Comparison of ENCODE assay signal across 19 cellular contexts in the genomic region with DNA sequence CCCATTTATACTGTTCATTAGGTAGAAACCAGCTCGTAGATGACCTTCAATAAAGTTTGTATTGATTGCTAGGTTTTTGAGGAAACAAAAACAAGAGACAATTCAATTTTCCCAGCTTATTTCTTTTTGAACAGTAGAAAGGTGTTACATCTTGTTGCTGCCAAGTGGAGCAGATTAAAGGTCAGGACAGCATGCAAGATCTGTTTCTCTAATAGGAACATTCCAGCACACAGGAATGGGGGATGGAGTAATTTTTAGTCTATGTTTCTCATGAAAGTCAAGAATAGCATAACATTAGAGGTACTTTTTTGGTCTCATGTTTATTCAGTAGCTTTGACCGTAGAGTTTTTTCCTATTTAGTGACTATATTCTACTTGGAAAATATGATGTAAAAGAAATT.
"Had no signal": no experiment of that assay in that cellular context is flagged by ENCODE, and none has a peak within 500 bp of the region (broad histone marks: within the 10 kb centered on the region; RNA-seq: fewer than 3 reads in every experiment).

No MANE protein-coding gene starts in this region.

- DNase-seq: heart left ventricle; hypothalamus; immature natural killer cell; kidney; mesendoderm; naive B cell; natural killer cell; nephron progenitor cell; occipital lobe; psoas muscle; stimulated activated CD4-positive, alpha-beta T cell treated with anti-CD3 and anti-CD28 coated beads, Interleukin-12 subunit alpha, Interleukin-12 subunit beta, amount 100 ng/mL, for 4 hours; stimulated activated CD4-positive, alpha-beta T cell treated with anti-CD3 and anti-CD28 coated beads, Interleukin-15, amount 100 ng/mL, for 24 hours; stimulated activated CD4-positive, alpha-beta T cell treated with anti-CD3 and anti-CD28 coated beads, Interleukin-4, amount 100 ng/mL, for 24 hours; stimulated activated naive CD4-positive, alpha-beta T cell; tibial artery; trophoblast cell; upper lobe of right lung had no signal

- ATAC-seq: natural killer cell; psoas muscle; sciatic nerve; stimulated activated effector memory CD8-positive, alpha-beta T cell treated with anti-CD3 and anti-CD28 coated beads, Interleukin-12 subunit alpha, Interleukin-12 subunit beta, amount 100 ng/mL, for 72 hours; upper lobe of right lung had no signal
